Comparison of ENCODE assay signal across 20 cellular contexts in genomic region chr9:116166713-116167112, GRCh38. TPM values are rescaled to one million over a fixed set of nuclear protein-coding genes. Genes with fewer than 3 reads are reported as not detected.
DNase-seq lines count a peak whose midpoint lies in the region; ATAC-seq, FAIRE-seq and TF ChIP-seq lines count a peak whose summit lies in the region.
"Had no signal": no experiment of that assay in that cellular context is flagged by ENCODE, and none has a peak within 500 bp of the region (broad histone marks: within the 10 kb centered on the region; RNA-seq: fewer than 3 reads in every experiment).

No MANE protein-coding gene starts in this region.

- no peaks in the 10 kb centered on the region for H4K20me1 ChIP-seq in PC-9 (ENCODE audit: insufficient read depth)

- no peak overlapping the region for H3K27ac Mint-ChIP-seq in endothelial cell (ENCODE audit: unreplicated experiment)
- H3K27ac Mint-ChIP-seq: activated CD4-positive, alpha-beta memory T cell treated with anti-CD3 and anti-CD28 coated beads for 36 hours; activated T-helper 2 cell treated with anti-CD3 and anti-CD28 coated beads, Interferon-gamma antibody, Interleukin-2, Interleukin-4, amounts not matched to agents 10 μg/mL and 5 μg/mL and 100 μg/mL, durations not matched to agents 14 hours and 24 hours and 36 hours; natural killer cell treated with Interleukin-12 subunit alpha and Interleukin-12 subunit beta and Interleukin-15 and Interleukin-18, amount 100 ng/mL, for 72 hours had no signal

- intact Hi-C loops in PC-9 (cut with micrococcal nuclease; ENCODE audit: unreplicated experiment): no loop called here
- intact Hi-C loops in lower lobe of right lung (cut with DNase I): no loop called here

- peak overlapping the region; percentile 49 to 80; a peak in 5 of 6 replicates for H3K27ac ChIP-seq in A549
- H3K27ac ChIP-seq in PC-9: no peak overlapping the region
- no peak overlapping the region for H3K27ac ChIP-seq in lower lobe of right lung
- H3K27ac ChIP-seq: right atrium auricular region, SJCRH30, thyroid gland had no signal

- CTCF ChIA-PET in A549 (lab: Yijun Ruan, JAX) (interaction anchor here (0.9 to 8.3 kb wide), 3 partner anchors 10 to 574 kb away, joined by 3 to 70 read pairs (median 3); no protein-coding TSS in a partner anchor), PC-9 (lab: Charles Lee) (no interaction called here)

- H3K4me1 ChIP-seq in A549: peaks cover 100% of the 10 kb centered on the region
- peaks cover 7% of the 10 kb centered on the region for H3K4me1 ChIP-seq in PC-9 (replicated peaks; ENCODE audit: insufficient read depth)
- no peaks in the 10 kb centered on the region for H3K4me1 ChIP-seq in lower lobe of right lung
- H3K4me1 ChIP-seq: right atrium auricular region, SJCRH30 had no signal

- 95% methylated on average over 1 of the region's 1 CpG for WGBS in A549 (ENCODE audit: missing lambda C conversion rate)

- H3K27me3 ChIP-seq in PC-9 (ENCODE audit: insufficient read depth, low read depth) (no peaks in the 10 kb centered on the region), lower lobe of right lung (ENCODE audit: low read depth) (no peaks in the 10 kb centered on the region)
- H3K27me3 ChIP-seq: right atrium auricular region, SJCRH30, thyroid gland had no signal

- no peaks in the 10 kb centered on the region for H3K79me2 ChIP-seq in PC-9 (ENCODE audit: low read depth)

- no peak overlapping the region for H3K4me3 Mint-ChIP-seq in endothelial cell (ENCODE audit: unreplicated experiment)
- H3K4me3 Mint-ChIP-seq: activated CD4-positive, alpha-beta memory T cell treated with anti-CD3 and anti-CD28 coated beads for 36 hours; natural killer cell treated with Interleukin-12 subunit alpha and Interleukin-12 subunit beta and Interleukin-15 and Interleukin-18, amount 100 ng/mL, for 72 hours had no signal

- no peaks in the 10 kb centered on the region for H3K27me3 Mint-ChIP-seq in endothelial cell (ENCODE audit: unreplicated experiment)
- H3K27me3 Mint-ChIP-seq: activated CD4-positive, alpha-beta memory T cell treated with anti-CD3 and anti-CD28 coated beads for 36 hours had no signal

- TF ChIP-seq CTCF in A549 (IDR thresholded peaks at IDR 0.05) (peak; percentile 48), GM12873 (IDR thresholded peaks at IDR 0.05; ENCODE audit: insufficient read depth, low read depth, low read length, missing control alignments) (peak; percentile 21), PC-9 (conservative IDR thresholded peaks at IDR 0.05) (peak; percentile 45; the same call in 1 of the 2 replicates), endothelial cell (IDR thresholded peaks at IDR 0.05; ENCODE audit: unreplicated experiment) (peak; percentile 15), lower lobe of right lung (IDR thresholded peaks at IDR 0.05) (no peak)

- TF ChIP-seq RAD21 in A549 (conservative IDR thresholded peaks at IDR 0.05 in 1 of 2, IDR thresholded peaks at IDR 0.05 in 1 of 2): peak in 1 of 2 experiments; percentile 38; a peak in 3 of 5 replicates

- no peaks in the 10 kb centered on the region for H3F3A ChIP-seq in PC-9 (ENCODE audit: insufficient read depth, low read depth)

- H3K9me3 ChIP-seq in A549 (peaks cover 8% of the 10 kb centered on the region; the same call in 2 of the 3 replicates), PC-9 (ENCODE audit: insufficient read depth, low read depth) (peaks cover 16% of the 10 kb centered on the region), lower lobe of right lung (no peaks in the 10 kb centered on the region)
- H3K9me3 ChIP-seq: right atrium auricular region, SJCRH30, thyroid gland had no signal

- FAIRE-seq in A549 (lab: Jason Lieb, UNC): no peak

- no peak overlapping the region for H2AFZ ChIP-seq in PC-9

- H3K36me3 Mint-ChIP-seq in endothelial cell (ENCODE audit: low read depth, unreplicated experiment): no peaks in the 10 kb centered on the region
- H3K36me3 Mint-ChIP-seq: activated CD4-positive, alpha-beta memory T cell treated with anti-CD3 and anti-CD28 coated beads for 36 hours; natural killer cell treated with Interleukin-12 subunit alpha and Interleukin-12 subunit beta and Interleukin-15 and Interleukin-18, amount 100 ng/mL, for 72 hours had no signal

- TF ChIP-seq POLR2A in A549 (IDR thresholded peaks at IDR 0.05; ENCODE audit: low read length): no peak

- no peak for DNase-seq in A549 (ENCODE audit: low read depth in 1 of 2, low spot score in 1 of 2)
- no peak for DNase-seq in PC-9
- no peak for DNase-seq in endothelial cell (ENCODE audit: low spot score)
- DNase-seq in lower lobe of right lung: no peak
- DNase-seq in cerebellar cortex (ENCODE audit: low spot score): no peak
- no peak for DNase-seq in stimulated activated CD4-positive, alpha-beta T cell treated with anti-CD3 and anti-CD28 coated beads, Interleukin-15, amount 100 ng/mL, for 24 hours
- DNase-seq: ACHN; activated CD4-positive, alpha-beta memory T cell treated with anti-CD3 and anti-CD28 coated beads for 36 hours; anterior cingulate cortex; foreskin melanocyte; NCI-H1092; NCI-H2171; SJCRH30; stimulated activated CD4-positive, alpha-beta T cell treated with anti-CD3 and anti-CD28 coated beads, Interleukin-4, amount 100 ng/mL, for 1 hour; thyroid gland had no signal

- POLR2A ChIA-PET in A549 (lab: Yijun Ruan, JAX): interaction anchor here (0.7 to 4.6 kb wide), 3 partner anchors 14 to 576 kb away, joined by 3 to 37 read pairs (median 12); partner anchors contain the start of gene PAPPA
- POLR2A ChIA-PET in PC-9 (lab: Charles Lee; ENCODE audit: unreplicated experiment): no interaction called here

- no peaks in the 10 kb centered on the region for H3K9me3 Mint-ChIP-seq in endothelial cell (ENCODE audit: unreplicated experiment)
- H3K9me3 Mint-ChIP-seq: activated CD4-positive, alpha-beta memory T cell treated with anti-CD3 and anti-CD28 coated beads for 36 hours; activated T-helper 2 cell treated with anti-CD3 and anti-CD28 coated beads, Interferon-gamma antibody, Interleukin-2, Interleukin-4, amounts not matched to agents 10 μg/mL and 5 μg/mL and 100 μg/mL, durations not matched to agents 14 hours and 24 hours and 36 hours had no signal

- TF ChIP-seq EP300 in A549 (IDR thresholded peaks at IDR 0.05): no peak

- BruUV-seq in PC-9 (replicated peaks; lab: Mats Ljungman, UMichigan): no TSS peak

- H3K4me3 ChIP-seq in A549 (no peak overlapping the region), PC-9 (no peak overlapping the region), lower lobe of right lung (no peak overlapping the region)
- H3K4me3 ChIP-seq: right atrium auricular region, SJCRH30, thyroid gland had no signal

- ATAC-seq in A549 (no peak), lower lobe of right lung (no peak), HG03095 (IDR thresholded peaks at IDR 0.05; ENCODE audit: unreplicated experiment) (no peak)
- ATAC-seq: natural killer cell treated with Interleukin-12 subunit alpha and Interleukin-12 subunit beta and Interleukin-15 and Interleukin-18, amount 100 ng/mL, for 72 hours had no signal

- no peaks in the 10 kb centered on the region; the same call in 1 of the 2 replicates for H3K9me2 ChIP-seq in PC-9 (ENCODE audit: insufficient read depth)

- peak overlapping the region; percentile 42 for H3K4me2 ChIP-seq in A549
- H3K4me2 ChIP-seq in PC-9: no peak overlapping the region

- H3K36me3 ChIP-seq in PC-9 (ENCODE audit: low read depth) (no peaks in the 10 kb centered on the region), lower lobe of right lung (no peaks in the 10 kb centered on the region)
- H3K36me3 ChIP-seq: right atrium auricular region, thyroid gland had no signal

- no peaks in the 10 kb centered on the region for H3K4me1 Mint-ChIP-seq in endothelial cell (ENCODE audit: unreplicated experiment)

TF ChIP-seq in A549, 52 proteins besides CTCF, POLR2A, EP300 and RAD21 (continues in another document):
- TF ChIP-seq TFCP2L1 (CRISPR knock-in tag; IDR thresholded peaks at IDR 0.05) (no peak), USF2 (IDR thresholded peaks at IDR 0.05) (no peak), CEBPB (IDR thresholded peaks at IDR 0.05) (no peak), TP53 (CRISPR knock-in tag; IDR thresholded peaks at IDR 0.05) (peak; percentile 50; the same call in 1 of the 2 replicates), JUN (IDR thresholded peaks at IDR 0.05) (peak in 1 of 2 experiments; percentile 6; a peak in 1 of 5 replicates), NR3C1 (IDR thresholded peaks at IDR 0.05) (no peak), ESRRA (IDR thresholded peaks at IDR 0.05; ENCODE audit: borderline replicate concordance, low read length) (no peak), CBX8 (IDR thresholded peaks at IDR 0.05) (no peak), MAZ (IDR thresholded peaks at IDR 0.05; ENCODE audit: borderline replicate concordance, low read depth, low read length) (no peak), SREBF2 (IDR thresholded peaks at IDR 0.05) (no peak), GATA3 (IDR thresholded peaks at IDR 0.05; ENCODE audit: borderline replicate concordance) (no peak)

RNA-seq across cellular contexts. Expression of gene PAPPA, which starts 13.1 kb away (rescaled TPM):
- polyA plus RNA-seq in A549 (2011; rRNA removed) (127 and 156 TPM in 2 replicates), A549 (2017; fragmentation: RNase III; extraction: RNeasy Plus Mini Kit Qiagen cat#74134 plus additional on column Dnase treatment) (36.8 to 41.2 TPM (median 40.0 TPM) in 3 replicates)
- 14.1 and 18.3 TPM in 2 replicates for polyA plus RNA-seq in A549 (2012; cell fraction: cytosol; rRNA removed)
- polyA plus RNA-seq in A549 (2012; cell fraction: nucleus; rRNA removed): 35.2 and 39.7 TPM in 2 replicates
- 379 and 415 TPM in 2 replicates for polyA minus RNA-seq in A549 (2011; rRNA and poly(A)+ RNA removed)
- total RNA-seq in PC-9 (2021) (3.4 and 3.9 TPM in 2 replicates), endothelial cell (ENCODE audit: unreplicated experiment) (1.4 TPM), lower lobe of right lung (2.2 TPM)
- total RNA-seq: activated CD4-positive, alpha-beta memory T cell treated with anti-CD3 and anti-CD28 coated beads for 36 hours; activated T-helper 2 cell treated with anti-CD3 and anti-CD28 coated beads, Interferon-gamma antibody, Interleukin-2, Interleukin-4, amounts not matched to agents 10 μg/mL and 5 μg/mL and 100 μg/mL, durations not matched to agents 14 hours and 24 hours and 36 hours; natural killer cell treated with Interleukin-12 subunit alpha and Interleukin-12 subunit beta and Interleukin-15 and Interleukin-18, amount 100 ng/mL, for 72 hours had no signal

Comparison
In these comparisons a context has a peak if more than half of its experiments do, and no peak if none do; other contexts are left out.
1. H3K27ac ChIP-seq: peak in A549 (2 of 2); none in PC-9 (single experiment) and lower lobe of right lung (single experiment).